In genomic region chr10:127308031-127308430, GRCh38 we compare ENCODE assay signal across 8 cellular contexts.
"Had no signal": no experiment of that assay in that cellular context is flagged by ENCODE, and none has a peak within 500 bp of the region (broad histone marks: within the 10 kb centered on the region; RNA-seq: fewer than 3 reads in every experiment).

No MANE protein-coding gene starts in this region.

- H3K4me1 ChIP-seq: HAP-1 had no signal

- H3K4me3 ChIP-seq: GM23248, HAP-1 had no signal

- H3K4me3 Mint-ChIP-seq: HFFc6, IgD-negative memory B cell had no signal

- H3K36me3 ChIP-seq: HAP-1 had no signal

- ATAC-seq: HCT116, HepG2 had no signal

- H3K27me3 Mint-ChIP-seq: IgD-negative memory B cell had no signal

- H3K9ac ChIP-seq: GM23248 had no signal

- H3K9me3 ChIP-seq: HAP-1 had no signal

- DNase-seq: GM23248, HFFc6, KBM-7 had no signal

- H3K9me3 Mint-ChIP-seq: HFFc6 had no signal

- H3K27ac Mint-ChIP-seq: HFFc6, IgD-negative memory B cell had no signal

- H3K36me3 Mint-ChIP-seq: IgD-negative memory B cell had no signal

- H2AFZ ChIP-seq: GM23248 had no signal

- H3K27ac ChIP-seq: GM23248, HL-60 had no signal
